ENCODE assay signal across 22 cellular contexts in the genomic region with DNA sequence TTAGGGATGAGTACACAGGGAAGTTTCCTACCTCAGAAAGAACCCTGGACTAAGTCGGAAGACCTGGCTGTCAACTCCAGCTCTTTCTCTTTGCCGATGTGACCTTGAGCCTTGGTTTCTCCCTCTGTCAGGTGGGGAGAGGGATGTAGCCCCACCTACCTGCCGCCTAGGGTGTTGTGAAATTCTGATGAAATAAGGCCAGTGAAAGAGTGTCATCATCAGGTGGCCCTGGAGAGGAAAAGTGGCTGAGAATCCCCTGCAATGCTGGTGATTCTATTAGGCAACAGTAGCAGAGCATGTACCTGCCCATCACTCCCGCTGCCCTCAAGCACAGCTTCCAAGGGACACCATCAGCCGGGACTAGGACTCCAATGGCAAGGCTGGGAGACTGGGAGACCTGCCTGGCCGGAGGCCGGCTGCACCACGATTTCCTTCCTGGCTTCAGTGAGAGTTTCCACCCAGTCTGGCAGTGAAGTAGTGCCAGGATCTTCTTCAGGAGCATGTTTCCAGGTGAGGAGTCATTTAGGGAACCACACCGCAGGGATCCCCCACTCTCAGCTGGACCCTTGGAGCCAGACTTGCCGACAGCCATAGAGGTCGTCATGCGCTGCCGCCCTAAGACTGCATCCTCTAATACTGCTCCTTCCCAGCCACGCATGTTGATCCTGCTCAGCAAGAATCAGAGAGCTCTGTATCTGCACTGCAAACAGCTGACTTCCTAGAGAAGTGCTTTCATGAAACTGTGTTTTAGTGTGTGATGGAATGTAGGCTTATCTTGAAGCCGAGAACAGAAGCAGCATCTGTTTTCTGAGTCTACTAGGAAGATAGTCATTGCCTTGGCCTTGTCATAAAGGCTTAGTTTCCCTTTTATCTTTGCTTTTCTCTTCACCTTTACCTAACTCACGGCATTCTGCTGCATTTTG.
DNase-seq lines count a peak whose midpoint lies in the region; ATAC-seq and TF ChIP-seq lines count a peak whose summit lies in the region.
"Had no signal": no experiment of that assay in that cellular context is flagged by ENCODE, and none has a peak within 500 bp of the region (broad histone marks: within the 10 kb centered on the region; RNA-seq: fewer than 3 reads in every experiment).

No MANE protein-coding gene starts in this region.

- no peak overlapping the region for H3K56ac ChIP-seq in H9 (ENCODE audit: insufficient read length, low read depth, low read length)

- H3K36me3 Mint-ChIP-seq in H9 (ENCODE audit: insufficient read depth in 1 of 3, low read depth in 3 of 3) (no peaks in the 10 kb centered on the region), WTC11 (no peaks in the 10 kb centered on the region)

- H3K79me2 ChIP-seq in H9 (ENCODE audit: insufficient read depth, low read length) (no peaks in the 10 kb centered on the region), trophoblast cell (ENCODE audit: control insufficient read depth, insufficient read depth, low read length, poor library complexity) (no peaks in the 10 kb centered on the region)

- H3K4ac ChIP-seq in H9 (ENCODE audit: low read depth, low read length) (no peak overlapping the region), trophoblast cell (ENCODE audit: low read depth, low read length) (no peak overlapping the region)

- H2AK5ac ChIP-seq in H9 (ENCODE audit: insufficient read length, low read length): no peak overlapping the region
- no peak overlapping the region for H2AK5ac ChIP-seq in trophoblast cell (ENCODE audit: low read length)

- TF ChIP-seq CTCF in H9 (conservative IDR thresholded peaks at IDR 0.05): peak; percentile 28; the same call in 2 of the 3 replicates
- no peak for TF ChIP-seq CTCF in WTC11 (IDR thresholded peaks at IDR 0.05)
- TF ChIP-seq CTCF in GM13976 (IDR thresholded peaks at IDR 0.05; ENCODE audit: borderline replicate concordance, control extremely low read depth, extremely low read depth, insufficient read depth, missing control alignments): no peak

- no peak overlapping the region for H3K4me3 ChIP-seq in trophoblast cell (ENCODE audit: low read depth, low read length)
- H3K4me3 ChIP-seq: GM12878, PC-9 had no signal

- H3K9me3 Mint-ChIP-seq in H9 (no peaks in the 10 kb centered on the region), WTC11 (no peaks in the 10 kb centered on the region)
- H3K9me3 Mint-ChIP-seq: CD4-positive, alpha-beta T cell had no signal

- no peak overlapping the region for H3T11ph ChIP-seq in H9 (ENCODE audit: low read length)

- POLR2A ChIA-PET in WTC11 (lab: Charles Lee): no interaction called here

- H4K12ac ChIP-seq in trophoblast cell (ENCODE audit: low read depth, low read length): no peak overlapping the region

- no peaks in the 10 kb centered on the region for H3K79me1 ChIP-seq in H9 (ENCODE audit: insufficient read depth, low read depth, low read length, poor library complexity, severe bottlenecking)
- no peaks in the 10 kb centered on the region for H3K79me1 ChIP-seq in trophoblast cell (ENCODE audit: low read length)

- peaks cover 2% of the 10 kb centered on the region; the same call in 1 of the 2 replicates for H3K27me3 Mint-ChIP-seq in H9 (ENCODE audit: low read depth)
- H3K27me3 Mint-ChIP-seq in WTC11 (ENCODE audit: low read depth): no peaks in the 10 kb centered on the region

- H4K91ac ChIP-seq in H9 (ENCODE audit: insufficient read length, low read depth, low read length): no peak overlapping the region
- peak overlapping the region; percentile 4 for H4K91ac ChIP-seq in trophoblast cell (ENCODE audit: low read depth, low read length)

- in situ Hi-C loops in GM13976 (cut with MboI; ENCODE audit: low sequenced_read_pairs, unreplicated experiment): no loop called here

- H3K4me3 Mint-ChIP-seq in H9 (no peak overlapping the region), WTC11 (no peak overlapping the region)
- H3K4me3 Mint-ChIP-seq: CD4-positive, alpha-beta T cell had no signal

- H4K5ac ChIP-seq in H9 (ENCODE audit: insufficient read length, low read depth, low read length): no peak overlapping the region

- H3K14ac ChIP-seq in H9 (ENCODE audit: insufficient read depth, low read length) (no peak overlapping the region), trophoblast cell (ENCODE audit: low read length) (no peak overlapping the region)

- WGBS in H9 (ENCODE audit: extremely low coverage, insufficient read length, low lambda C conversion rate): no CpG with 5 or more reads among the region's 16 CpGs
- WGBS in trophoblast cell (ENCODE audit: extremely low coverage, insufficient coverage, insufficient read length): no CpG with 5 or more reads among the region's 16 CpGs

- H2BK5ac ChIP-seq in H9 (ENCODE audit: insufficient read length, low read length) (no peak overlapping the region), trophoblast cell (ENCODE audit: low read depth, low read length, poor library complexity) (no peak overlapping the region)

- H2BK20ac ChIP-seq in H9 (ENCODE audit: low read depth, low read length, poor library complexity, severe bottlenecking): no peak overlapping the region

- H3K27ac Mint-ChIP-seq in H9 (no peak overlapping the region), WTC11 (no peak overlapping the region)
- H3K27ac Mint-ChIP-seq: CD4-positive, alpha-beta T cell had no signal

- H3K23me2 ChIP-seq in H9 (ENCODE audit: insufficient read length, low read depth, low read length, poor library complexity, severe bottlenecking): no peaks in the 10 kb centered on the region

- H3K9ac ChIP-seq in H9 (ENCODE audit: extremely low read depth, insufficient read length, low read length) (no peak overlapping the region), trophoblast cell (ENCODE audit: low read length) (no peak overlapping the region)
- H3K9ac ChIP-seq: SK-N-SH had no signal

- H3K4me2 ChIP-seq in H9 (ENCODE audit: insufficient read depth, insufficient read length, low read length) (no peak overlapping the region), trophoblast cell (ENCODE audit: low read length) (no peak overlapping the region)
- H3K4me2 ChIP-seq: PC-9, SK-N-SH had no signal

- H3K4me1 ChIP-seq in H9 (ENCODE audit: insufficient read depth, low read length) (no peaks in the 10 kb centered on the region), trophoblast cell (ENCODE audit: control insufficient read depth in 1 of 2, insufficient read depth in 2 of 2, low read length in 2 of 2) (peaks cover 7 to 11% of the 10 kb centered on the region in 2 experiments)

- no peak overlapping the region for H2BK12ac ChIP-seq in H9 (ENCODE audit: insufficient read length, low read depth, low read length)
- H2BK12ac ChIP-seq in trophoblast cell (ENCODE audit: low read length): no peak overlapping the region

- H2AFZ ChIP-seq in H9 (ENCODE audit: low read length): no peak overlapping the region
- H2AFZ ChIP-seq in trophoblast cell (ENCODE audit: insufficient read depth, low read length, poor library complexity): no peak overlapping the region
- H2AFZ ChIP-seq: PC-9 had no signal

- DNase-seq in H9 (no peak), WTC11 (ENCODE audit: low spot score) (no peak), islet precursor cell (peak; percentile 60), trophoblast cell (no peak), GM13976 (ENCODE audit: low spot score) (no peak), HuH-7.5 (ENCODE audit: low spot score) (no peak)
- DNase-seq: CD4-positive, alpha-beta T cell; COR-L47; DMS 273 treated with DMSO at 0.1 percent for 48 hours; DMS79 treated with DMSO at 0.1 percent for 48 hours; GOT3; KBM-7; NCI-H1092; NCI-H1436; NCI-H1930; NCI-H510A; NCI-H748 treated with DMSO at 0.1 percent for 48 hours; PC-9; SIG-M5; SK-N-SH had no signal

- H4K20me1 ChIP-seq in H9 (ENCODE audit: control insufficient read depth, insufficient read depth, insufficient read length): no peaks in the 10 kb centered on the region

- ATAC-seq in WTC11 (peak; percentile 32; the same call in 1 of the 2 replicates), GM21381 (IDR thresholded peaks at IDR 0.05; ENCODE audit: unreplicated experiment) (no peak)
- ATAC-seq: GM12878 had no signal

- H3K18ac ChIP-seq in H9 (ENCODE audit: insufficient read length, low read depth, low read length) (no peak overlapping the region), trophoblast cell (ENCODE audit: low read length) (no peak overlapping the region)

- H3K9me3 ChIP-seq in H9 (ENCODE audit: control insufficient read depth, low read depth, low read length): no peaks in the 10 kb centered on the region
- H3K9me3 ChIP-seq in trophoblast cell (ENCODE audit: insufficient read depth, low read depth, low read length): no peaks in the 10 kb centered on the region
- H3K9me3 ChIP-seq: SK-N-SH had no signal

- peaks cover 23 to 31% of the 10 kb centered on the region in 2 experiments for H3K4me1 Mint-ChIP-seq in H9
- peaks cover 18% of the 10 kb centered on the region for H3K4me1 Mint-ChIP-seq in WTC11

- H3K23ac ChIP-seq in H9 (ENCODE audit: insufficient read length, low read depth, low read length) (no peak overlapping the region), trophoblast cell (ENCODE audit: low read length) (no peak overlapping the region)

- H2BK15ac ChIP-seq in H9 (ENCODE audit: low read depth, low read length): no peak overlapping the region

- H2BK120ac ChIP-seq in H9 (ENCODE audit: low read depth, low read length, poor library complexity, severe bottlenecking) (no peak overlapping the region), trophoblast cell (ENCODE audit: insufficient read depth, low read length, poor library complexity) (no peak overlapping the region)

- CTCF ChIA-PET in WTC11 (lab: Charles Lee): interaction anchor here (1.1 kb wide), 1 partner anchor 225 kb away, joined by 3 read pairs; no protein-coding TSS in a partner anchor

- H3K27ac ChIP-seq in H9 (ENCODE audit: insufficient read length, low read depth, low read length) (no peak overlapping the region), trophoblast cell (ENCODE audit: low read depth, low read length) (no peak overlapping the region)
- H3K27ac ChIP-seq: PC-9 had no signal

- H3K36me3 ChIP-seq in trophoblast cell (ENCODE audit: control insufficient read depth in 1 of 2, insufficient read depth in 2 of 2, low read length in 2 of 2): no peaks in the 10 kb centered on the region

- H3K27me3 ChIP-seq in H9 (ENCODE audit: insufficient read depth, low read length) (no peaks in the 10 kb centered on the region), trophoblast cell (ENCODE audit: insufficient read depth, low read length) (no peaks in the 10 kb centered on the region)

- no peak overlapping the region for H4K8ac ChIP-seq in H9 (replicated peaks; ENCODE audit: insufficient read length, low read depth, low read length)
- H4K8ac ChIP-seq in trophoblast cell (ENCODE audit: low read depth, low read length): no peak overlapping the region

TF ChIP-seq in WTC11, 78 proteins besides CTCF, POLR2A, EP300 and RAD21 (continues in another document):
- 0 out of 2 replicates have a peak, but pooled peaks have one; percentile 52 for TF ChIP-seq GABPB1 (CRISPR knock-in tag; IDR thresholded peaks at IDR 0.05)
